ENCODE assay signal across 1 cellular context in genomic region chr12:49744363-49744885, GRCh38.
TF ChIP-seq lines count a peak whose summit lies in the region.

No MANE protein-coding gene starts in this region.

TF ChIP-seq in K562, 482 proteins besides CTCF, POLR2A, EP300 and RAD21:
- TF ChIP-seq CBFA2T3 (IDR thresholded peaks at IDR 0.05), result peak; percentile 16; the same call in 1 of the 2 replicates
- TF ChIP-seq LCOR (CRISPR knock-in tag; IDR thresholded peaks at IDR 0.05), result 0 out of 2 replicates have a peak, but pooled peaks have one; percentile 14
- TF ChIP-seq TEAD4 (IDR thresholded peaks at IDR 0.05; ENCODE audit: low read length), result peak; percentile 68; the same call in 1 of the 2 replicates
- no peak for TF ChIP-seq TEAD4 (CRISPR knock-in tag; IDR thresholded peaks at IDR 0.05; ENCODE audit: borderline replicate concordance)
- no peak for TF ChIP-seq TAF9B (IDR thresholded peaks at IDR 0.05; ENCODE audit: partially characterized antibody)
- TF ChIP-seq CREBBP (IDR thresholded peaks at IDR 0.05; ENCODE audit: low read depth, low read length), result no peak
- no peak for TF ChIP-seq NR2C2 (CRISPR knock-in tag; IDR thresholded peaks at IDR 0.05)
- TF ChIP-seq NR2C2 (tag; IDR thresholded peaks at IDR 0.05), result peak; percentile 39
- no peak for TF ChIP-seq ZKSCAN3 (CRISPR knock-in tag; IDR thresholded peaks at IDR 0.05)
- TF ChIP-seq ELF1 (tag; IDR thresholded peaks at IDR 0.05), result no peak
- TF ChIP-seq ZFP36 (IDR thresholded peaks at IDR 0.05; ENCODE audit: low read depth, low read length, partially characterized antibody), result no peak
- TF ChIP-seq RCOR1 (IDR thresholded peaks at IDR 0.05; ENCODE audit: borderline replicate concordance in 1 of 2, low read depth in 2 of 2, low read length in 2 of 2), result peak in 1 of 2 experiments; percentile 29; a peak in 1 of 4 replicates
- TF ChIP-seq HLTF (IDR thresholded peaks at IDR 0.05), result no peak
- TF ChIP-seq GTF2B (IDR thresholded peaks at IDR 0.05; ENCODE audit: extremely low read depth, insufficient read length), result no peak
- TF ChIP-seq ZNF253 (CRISPR knock-in tag; conservative IDR thresholded peaks at IDR 0.05), result no peak
- TF ChIP-seq TCF3 (CRISPR knock-in tag; IDR thresholded peaks at IDR 0.05), result no peak
- no peak for TF ChIP-seq ZBTB5 (IDR thresholded peaks at IDR 0.05)
- TF ChIP-seq ESRRA (IDR thresholded peaks at IDR 0.05; ENCODE audit: borderline replicate concordance, low read depth), result peak; percentile 58; the same call in 1 of the 2 replicates
